In genomic region chr6:36033935-36034334, GRCh38 we compare ENCODE assay signal across 10 cellular contexts. TPM values are rescaled to one million over a fixed set of nuclear protein-coding genes. Genes with fewer than 3 reads are reported as not detected.
DNase-seq lines count a peak whose midpoint lies in the region; ATAC-seq and TF ChIP-seq lines count a peak whose summit lies in the region.
"Had no signal": no experiment of that assay in that cellular context is flagged by ENCODE, and none has a peak within 500 bp of the region (broad histone marks: within the 10 kb centered on the region; RNA-seq: fewer than 3 reads in every experiment).

No MANE protein-coding gene starts in this region.

- no peak overlapping the region for H3K4me3 ChIP-seq in WERI-Rb-1 (ENCODE audit: low read depth, low read length)
- H3K4me3 ChIP-seq: Peyer's patch had no signal

- H3K4me1 Mint-ChIP-seq in activated CD4-positive, alpha-beta T cell treated with anti-CD3 and anti-CD28 coated beads for 36 hours = peaks cover 73% of the 10 kb centered on the region

- no peak overlapping the region for H3K4me3 Mint-ChIP-seq in activated CD4-positive, alpha-beta T cell treated with anti-CD3 and anti-CD28 coated beads for 36 hours

- no peaks in the 10 kb centered on the region for H3K27me3 ChIP-seq in WERI-Rb-1 (ENCODE audit: insufficient read depth, low read depth, severe bottlenecking)
- H3K27me3 ChIP-seq: Peyer's patch had no signal

- no peaks in the 10 kb centered on the region for H3K9me3 ChIP-seq in WERI-Rb-1 (ENCODE audit: severe bottlenecking)
- H3K9me3 ChIP-seq: Peyer's patch had no signal

- peaks cover 9% of the 10 kb centered on the region for H3K36me3 ChIP-seq in WERI-Rb-1
- H3K36me3 ChIP-seq: Peyer's patch had no signal

- DNase-seq in EH (ENCODE audit: low read depth) (peak; percentile 25), OCI-M1 (lab: John Stamatoyannopoulos, UW) (no peak), germinal center (ENCODE audit: low spot score) (no peak), DMS79 (lab: John Stamatoyannopoulos, UW) (no peak), WERI-Rb-1 (no peak)
- peak; percentile 75 for DNase-seq in activated CD4-positive, alpha-beta T cell treated with anti-CD3 and anti-CD28 coated beads for 36 hours
- DNase-seq in stimulated activated CD4-positive, alpha-beta T cell treated with anti-CD3 and anti-CD28 coated beads, Interleukin-12 subunit alpha, Interleukin-12 subunit beta, amount 100 ng/mL, for 4 hours = peak; percentile 12
- DNase-seq: aorta, Peyer's patch had no signal

- no peaks in the 10 kb centered on the region for H3K9me3 Mint-ChIP-seq in activated CD4-positive, alpha-beta T cell treated with anti-CD3 and anti-CD28 coated beads for 36 hours (ENCODE audit: low read depth)

- H3K27ac ChIP-seq in cingulate gyrus (ENCODE audit: low read depth, low read length) (peak overlapping the region; percentile 14), WERI-Rb-1 (no peak overlapping the region)
- H3K27ac ChIP-seq: Peyer's patch had no signal

- POLR2A ChIA-PET in activated CD4-positive, alpha-beta T cell treated with anti-CD3 and anti-CD28 coated beads for 36 hours (lab: Charles Lee) = interaction anchor here (0.6 to 1.2 kb wide), 4 partner anchors 37 to 86 kb away, joined by 3 to 9 read pairs (median 3); no protein-coding TSS in a partner anchor

- CTCF ChIA-PET in activated CD4-positive, alpha-beta T cell treated with anti-CD3 and anti-CD28 coated beads for 36 hours (lab: Charles Lee) = interaction anchor here (1.0 to 2.0 kb wide), 4 partner anchors 13 to 62 kb away, joined by 3 to 14 read pairs (median 4); no protein-coding TSS in a partner anchor

- intact Hi-C loops in activated CD4-positive, alpha-beta T cell treated with anti-CD3 and anti-CD28 coated beads for 36 hours (cut with DNase I, micrococcal nuclease) = no loop called here

- peak overlapping the region; percentile 10 for H3K27ac Mint-ChIP-seq in activated CD4-positive, alpha-beta T cell treated with anti-CD3 and anti-CD28 coated beads for 36 hours

- H3K27me3 Mint-ChIP-seq in activated CD4-positive, alpha-beta T cell treated with anti-CD3 and anti-CD28 coated beads for 36 hours = no peaks in the 10 kb centered on the region

- H3K36me3 Mint-ChIP-seq in activated CD4-positive, alpha-beta T cell treated with anti-CD3 and anti-CD28 coated beads for 36 hours (ENCODE audit: low read depth) = peaks cover 13% of the 10 kb centered on the region

- peak; percentile 90 for ATAC-seq in activated CD4-positive, alpha-beta T cell treated with anti-CD3 and anti-CD28 coated beads for 36 hours

- no peak for TF ChIP-seq CTCF in WERI-Rb-1 (IDR thresholded peaks at IDR 0.05; ENCODE audit: low read depth, low read length)

RNA-seq across cellular contexts. Expression of gene MAPK14, which starts 6.3 kb away (rescaled TPM):
- 10 to 100 TPM; 39.1 to 44.0 TPM for total RNA-seq in activated CD4-positive, alpha-beta T cell treated with anti-CD3 and anti-CD28 coated beads for 36 hours

RNA-seq across cellular contexts. Expression of gene SLC26A8, which starts 9.5 kb away (rescaled TPM):
- total RNA-seq in activated CD4-positive, alpha-beta T cell treated with anti-CD3 and anti-CD28 coated beads for 36 hours = not detected

Comparison
In these comparisons a context has a peak if more than half of its experiments do, and no peak if none do; other contexts are left out.
1. DNase-seq: peak in EH (single experiment), activated CD4-positive, alpha-beta T cell treated with anti-CD3 and anti-CD28 coated beads for 36 hours (single experiment) and stimulated activated CD4-positive, alpha-beta T cell treated with anti-CD3 and anti-CD28 coated beads, Interleukin-12 subunit alpha, Interleukin-12 subunit beta, amount 100 ng/mL, for 4 hours (single experiment); none in OCI-M1 (single experiment), germinal center (single experiment), DMS79 (single experiment) and WERI-Rb-1 (single experiment).